1 cellular context compared by ENCODE assay signal in the genomic region with DNA sequence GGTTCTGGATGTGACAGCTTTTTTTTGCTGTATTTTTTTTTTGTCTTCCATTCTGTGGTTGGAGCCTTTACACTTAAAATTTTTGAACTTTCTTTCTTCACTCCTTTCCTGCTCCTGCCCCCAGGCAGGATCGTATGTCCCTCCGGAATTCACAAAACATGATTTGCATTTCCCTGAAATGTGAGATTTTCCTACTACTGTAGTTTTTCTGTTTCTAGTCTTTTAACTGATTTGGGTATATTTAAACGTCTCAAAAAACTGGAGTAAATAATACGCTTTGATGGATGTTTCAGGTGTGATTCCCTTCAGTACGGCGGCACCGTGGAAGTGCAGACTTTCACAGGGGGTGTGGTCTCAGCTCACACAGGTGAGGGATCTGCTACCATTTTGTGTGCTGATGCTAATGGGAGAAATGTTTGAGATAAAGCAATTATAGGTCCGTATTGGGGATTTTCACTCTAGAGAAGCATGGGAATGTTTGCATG.
TF ChIP-seq lines count a peak whose summit lies in the region.

No MANE protein-coding gene starts in this region.

TF ChIP-seq in IMR-90, 13 proteins besides CTCF, POLR2A, EP300 and RAD21 (continued from another document):
- TF ChIP-seq BHLHE40 (IDR thresholded peaks at IDR 0.05; ENCODE audit: low read depth, low read length), result no peak
- TF ChIP-seq RCOR1 (IDR thresholded peaks at IDR 0.05; ENCODE audit: insufficient replicate concordance, low read length), result no peak
- no peak for TF ChIP-seq SMC3 (IDR thresholded peaks at IDR 0.05; ENCODE audit: low read depth, low read length)
